8 cellular contexts compared by ENCODE assay signal in genomic region chr6:108896111-108896661, GRCh38. TPM values are rescaled to one million over a fixed set of nuclear protein-coding genes. Genes with fewer than 3 reads are reported as not detected.
DNase-seq lines count a peak whose midpoint lies in the region; ATAC-seq and TF ChIP-seq lines count a peak whose summit lies in the region.

No MANE protein-coding gene starts in this region.

- peak overlapping the region in 1 of 2 donors; percentile 2 for H3K4me3 ChIP-seq in CD4-positive, alpha-beta memory T cell (ENCODE audit: low read length in 2 of 2)
- no peak overlapping the region for H3K4me3 ChIP-seq in lower lobe of right lung

- H3K9me3 Mint-ChIP-seq in CD4-positive, alpha-beta memory T cell = no peaks in the 10 kb centered on the region

- POLR2A ChIA-PET in CD4-positive, alpha-beta memory T cell (lab: Charles Lee; ENCODE audit: partially characterized antibody) = interaction anchor here (0.6 to 1.1 kb wide), 8 partner anchors 19 to 337 kb away, joined by 3 to 6 read pairs (median 4); partner anchors contain the start of genes ARMC2 and FOXO3

- CTCF ChIA-PET in CD4-positive, alpha-beta memory T cell (lab: Charles Lee; ENCODE audit: partially characterized antibody) = interaction anchor here (0.8 to 2.3 kb wide), 2 partner anchors 175 to 177 kb away, joined by 3 to 5 read pairs; no protein-coding TSS in a partner anchor

- H3K4me1 Mint-ChIP-seq in CD4-positive, alpha-beta memory T cell = peaks cover 25 to 53% (median 38%) of the 10 kb centered on the region in 4 donors

- no peaks in the 10 kb centered on the region for H3K27me3 Mint-ChIP-seq in CD4-positive, alpha-beta memory T cell

- intact Hi-C loops in CD4-positive, alpha-beta memory T cell (cut with micrococcal nuclease) = loop anchor here (5.0 kb wide), 2 partner anchors 49 to 339 kb away; partner anchors contain the start of gene ARMC2
- intact Hi-C loops in lower lobe of right lung (cut with DNase I) = no loop called here

- in situ Hi-C loops in KBM-7 (cut with MboI; ENCODE audit: low pct_unique_long_range_greater_than_20kb, low sequenced_read_pairs) = no loop called here

- H3K27ac ChIP-seq in CD4-positive, alpha-beta memory T cell (ENCODE audit: low read depth, low read length) = peak overlapping the region; percentile 27
- H3K27ac ChIP-seq in lower lobe of right lung = peak overlapping the region; percentile 54

- H3K4me3 Mint-ChIP-seq in CD4-positive, alpha-beta memory T cell = peak overlapping the region; percentile 67 to 83 (median 78)

- no peaks in the 10 kb centered on the region for H3K36me3 ChIP-seq in CD4-positive, alpha-beta memory T cell (ENCODE audit: insufficient read depth, low read length)
- H3K36me3 ChIP-seq in lower lobe of right lung = no peaks in the 10 kb centered on the region

- H3K36me3 Mint-ChIP-seq in CD4-positive, alpha-beta memory T cell = no peaks in the 10 kb centered on the region

- no peaks in the 10 kb centered on the region for H3K9me3 ChIP-seq in CD4-positive, alpha-beta memory T cell (ENCODE audit: control insufficient read depth in 1 of 2, low read length in 2 of 2)
- no peaks in the 10 kb centered on the region for H3K9me3 ChIP-seq in lower lobe of right lung

- no peak for TF ChIP-seq CTCF in lower lobe of right lung (IDR thresholded peaks at IDR 0.05)

- peak; percentile 49 to 65 (median 53) for DNase-seq in CD4-positive, alpha-beta memory T cell
- peak; percentile 77 for DNase-seq in KBM-7
- DNase-seq in astrocyte of the hippocampus (ENCODE audit: low read depth, low spot score) = peak; percentile 84
- DNase-seq in lower lobe of right lung = no peak
- DNase-seq in mucosa of gallbladder (ENCODE audit: low spot score) = no peak

- ATAC-seq in lower lobe of right lung (peak; percentile 57 to 63), HG02840 (IDR thresholded peaks at IDR 0.05; ENCODE audit: low FRiP score, unreplicated experiment) (no peak), HG03442 (IDR thresholded peaks at IDR 0.05; ENCODE audit: unreplicated experiment) (no peak), GM21717 (IDR thresholded peaks at IDR 0.05; ENCODE audit: unreplicated experiment) (no peak)

- H3K27ac Mint-ChIP-seq in CD4-positive, alpha-beta memory T cell = peak overlapping the region; percentile 74 to 98 (median 94)

- no peaks in the 10 kb centered on the region for H3K27me3 ChIP-seq in CD4-positive, alpha-beta memory T cell (ENCODE audit: insufficient read depth, low read length)
- H3K27me3 ChIP-seq in lower lobe of right lung (ENCODE audit: low read depth) = no peaks in the 10 kb centered on the region

- H3K4me1 ChIP-seq in CD4-positive, alpha-beta memory T cell (ENCODE audit: insufficient read depth, low read length) = peaks cover 57% of the 10 kb centered on the region
- H3K4me1 ChIP-seq in lower lobe of right lung = peaks cover 34% of the 10 kb centered on the region

RNA-seq across cellular contexts. Expression of gene ARMC2, which starts 48.0 kb away (rescaled TPM):
- 10 to 100 TPM; 10.7 to 11.2 TPM for total RNA-seq in CD4-positive, alpha-beta memory T cell
- polyA plus RNA-seq in CD4-positive, alpha-beta memory T cell = 1 to 10 TPM; 3.2 to 3.3 TPM
- total RNA-seq in lower lobe of right lung (10.8 TPM), mucosa of gallbladder (5.8 TPM)

Comparison
In these comparisons a context has a peak if more than half of its experiments do, and no peak if none do; other contexts are left out.
1. DNase-seq: peak in CD4-positive, alpha-beta memory T cell (5 of 5), KBM-7 (single experiment) and astrocyte of the hippocampus (single experiment); none in lower lobe of right lung (single experiment) and mucosa of gallbladder (single experiment).
2. ATAC-seq: peak in lower lobe of right lung (2 of 2); none in HG02840 (single experiment), HG03442 (single experiment) and GM21717 (single experiment).